21 cellular contexts compared by ENCODE assay signal in genomic region chr17:32564325-32564724, GRCh38.
DNase-seq lines count a peak whose midpoint lies in the region; ATAC-seq and TF ChIP-seq lines count a peak whose summit lies in the region.
"Had no signal": no experiment of that assay in that cellular context is flagged by ENCODE, and none has a peak within 500 bp of the region (broad histone marks: within the 10 kb centered on the region; RNA-seq: fewer than 3 reads in every experiment).

No MANE protein-coding gene starts in this region.

- H3K27me3 Mint-ChIP-seq in activated naive CD4-positive, alpha-beta T cell treated with anti-CD3 and anti-CD28 coated beads, Interleukin-2, amount 10 ng/mL, durations not matched to agents 7 days and 5 days, result peaks cover 20% of the 10 kb centered on the region
- no peaks in the 10 kb centered on the region for H3K27me3 Mint-ChIP-seq in neural crest cell (ENCODE audit: low read depth)
- H3K27me3 Mint-ChIP-seq: CD4-positive, alpha-beta T cell; IgD-negative memory B cell had no signal

- H3K4me1 Mint-ChIP-seq in activated naive CD4-positive, alpha-beta T cell treated with anti-CD3 and anti-CD28 coated beads, Interleukin-2, amount 10 ng/mL, durations not matched to agents 7 days and 5 days, result peaks cover 10% of the 10 kb centered on the region
- peaks cover 4% of the 10 kb centered on the region for H3K4me1 Mint-ChIP-seq in neural crest cell
- H3K4me1 Mint-ChIP-seq: mesothelial cell of epicardium had no signal

- H3K4me3 ChIP-seq in lower leg skin (ENCODE audit: low read depth, poor library complexity, severe bottlenecking), result no peak overlapping the region

- DNase-seq in activated naive CD4-positive, alpha-beta T cell treated with anti-CD3 and anti-CD28 coated beads, Interleukin-2, amount 10 ng/mL, durations not matched to agents 7 days and 5 days, result no peak
- no peak for DNase-seq in activated naive CD4-positive, alpha-beta T cell treated with anti-CD3 and anti-CD28 coated beads, Interleukin-2, amount 50 U/mL, for 16 hours
- DNase-seq in HT1080 (ENCODE audit: low read depth) (peak; percentile 20), neural crest cell (ENCODE audit: low read depth, low spot score) (no peak), lower leg skin (ENCODE audit: low spot score in 2 of 2) (no peak), hypothalamus (lab: John Stamatoyannopoulos, UW) (no peak)
- peak; percentile 32 to 46 for DNase-seq in activated T-cell treated with anti-CD3 and anti-CD28 coated beads, Interleukin-2, amount 50 U/mL, for 48 hours
- DNase-seq: activated CD4-positive, alpha-beta T cell treated with anti-CD3 and anti-CD28 coated beads, Interleukin-2, amount 50 U/mL, for 4 hours; CD4-positive, alpha-beta T cell; central memory CD4-positive, alpha-beta T cell; erythroblast; GDM1; NCI-H1436; NCI-H2171 treated with DMSO at 0.1 percent for 48 hours; SHP77; substantia nigra had no signal

- TF ChIP-seq CTCF in neural crest cell (conservative IDR thresholded peaks at IDR 0.05) (no peak), lower leg skin (IDR thresholded peaks at IDR 0.05) (no peak)

- H3K4me3 Mint-ChIP-seq in activated naive CD4-positive, alpha-beta T cell treated with anti-CD3 and anti-CD28 coated beads, Interleukin-2, amount 10 ng/mL, durations not matched to agents 7 days and 5 days, result no peak overlapping the region
- no peak overlapping the region for H3K4me3 Mint-ChIP-seq in neural crest cell
- H3K4me3 Mint-ChIP-seq: CD4-positive, alpha-beta T cell; IgD-negative memory B cell; mesothelial cell of epicardium had no signal

- CTCF ChIA-PET in activated naive CD4-positive, alpha-beta T cell treated with anti-CD3 and anti-CD28 coated beads, Interleukin-2, amount 10 ng/mL, durations not matched to agents 7 days and 5 days (lab: Charles Lee), result interaction anchor here (1.4 kb wide), 1 partner anchor 103 kb away, joined by 3 read pairs; no protein-coding TSS in a partner anchor

- H3K36me3 Mint-ChIP-seq in activated naive CD4-positive, alpha-beta T cell treated with anti-CD3 and anti-CD28 coated beads, Interleukin-2, amount 10 ng/mL, durations not matched to agents 7 days and 5 days, result no peaks in the 10 kb centered on the region
- no peaks in the 10 kb centered on the region for H3K36me3 Mint-ChIP-seq in neural crest cell (ENCODE audit: low read depth)

- H3K9me3 Mint-ChIP-seq in activated naive CD4-positive, alpha-beta T cell treated with anti-CD3 and anti-CD28 coated beads, Interleukin-2, amount 10 ng/mL, durations not matched to agents 7 days and 5 days, result no peaks in the 10 kb centered on the region
- no peaks in the 10 kb centered on the region for H3K9me3 Mint-ChIP-seq in neural crest cell
- H3K9me3 Mint-ChIP-seq: CD4-positive, alpha-beta T cell; IgD-negative memory B cell; mesothelial cell of epicardium had no signal

- 71 to 91% methylated on average over 3 of the region's 3 CpGs for WGBS in lower leg skin, 2 donors

- intact Hi-C loops in lower leg skin (cut with DNase I; ENCODE audit: low total_unique reads), result no loop called here

- no peak for TF ChIP-seq POLR2A in lower leg skin (IDR thresholded peaks at IDR 0.05)

- peak overlapping the region; percentile 16 for H3K27ac Mint-ChIP-seq in activated naive CD4-positive, alpha-beta T cell treated with anti-CD3 and anti-CD28 coated beads, Interleukin-2, amount 10 ng/mL, durations not matched to agents 7 days and 5 days
- peak overlapping the region; percentile 9 for H3K27ac Mint-ChIP-seq in neural crest cell (ENCODE audit: unreplicated experiment)
- H3K27ac Mint-ChIP-seq: CD4-positive, alpha-beta T cell; mesothelial cell of epicardium; progenitor cell of endocrine pancreas had no signal

- ATAC-seq in GM18909 (IDR thresholded peaks at IDR 0.05; ENCODE audit: poor library complexity, unreplicated experiment), result no peak
- ATAC-seq: left lobe of liver had no signal

Comparison
In these comparisons a context has a peak if more than half of its experiments do, and no peak if none do; other contexts are left out.
1. DNase-seq: peak in HT1080 (single experiment) and activated T-cell treated with anti-CD3 and anti-CD28 coated beads, Interleukin-2, amount 50 U/mL, for 48 hours (2 of 2); none in activated naive CD4-positive, alpha-beta T cell treated with anti-CD3 and anti-CD28 coated beads, Interleukin-2, amount 10 ng/mL, durations not matched to agents 7 days and 5 days (single experiment), activated naive CD4-positive, alpha-beta T cell treated with anti-CD3 and anti-CD28 coated beads, Interleukin-2, amount 50 U/mL, for 16 hours (single experiment), neural crest cell (single experiment), lower leg skin (0 of 2) and hypothalamus (0 of 51).